14 cellular contexts compared by ENCODE assay signal in genomic region chr9:122371851-122372250, GRCh38. TPM values are rescaled to one million over a fixed set of nuclear protein-coding genes. Genes with fewer than 3 reads are reported as not detected.
DNase-seq lines count a peak whose midpoint lies in the region; FAIRE-seq and TF ChIP-seq lines count a peak whose summit lies in the region.
"Had no signal": no experiment of that assay in that cellular context is flagged by ENCODE, and none has a peak within 500 bp of the region (broad histone marks: within the 10 kb centered on the region; RNA-seq: fewer than 3 reads in every experiment).

No MANE protein-coding gene starts in this region.

- H3K36me3 ChIP-seq in bronchial epithelial cell (ENCODE audit: control insufficient read depth, insufficient read depth, low read length) (no peaks in the 10 kb centered on the region), stomach (no peaks in the 10 kb centered on the region)
- H3K36me3 ChIP-seq: SJSA1 had no signal

- H3K14ac ChIP-seq in H9 (ENCODE audit: insufficient read depth, low read length) = no peak overlapping the region

- H3K79me1 ChIP-seq in H9 (ENCODE audit: insufficient read depth, low read depth, low read length, poor library complexity, severe bottlenecking) = no peaks in the 10 kb centered on the region

- no peak overlapping the region for H2BK5ac ChIP-seq in H9 (ENCODE audit: insufficient read length, low read length)

- H2AK5ac ChIP-seq in H9 (ENCODE audit: insufficient read length, low read length) = no peak overlapping the region

- no peak overlapping the region for H2BK12ac ChIP-seq in H9 (ENCODE audit: insufficient read length, low read depth, low read length)

- H3K9me3 Mint-ChIP-seq in H9 (no peaks in the 10 kb centered on the region), immature natural killer cell (no peaks in the 10 kb centered on the region)
- peaks cover 4% of the 10 kb centered on the region for H3K9me3 Mint-ChIP-seq in activated T-helper 1 cell treated with anti-CD3 and anti-CD28 coated beads, Interleukin-12 subunit alpha, Interleukin-12 subunit beta, Interleukin-2, Interleukin-4 antibody, amounts not matched to agents 30 ng/mL and 10 ng/mL and 1 ng/mL, durations not matched to agents 14 hours and 24 hours and 36 hours
- H3K9me3 Mint-ChIP-seq: activated CD4-positive, alpha-beta memory T cell treated with anti-CD3 and anti-CD28 coated beads, Interleukin-2, amount 10 ng/mL, durations not matched to agents 7 days and 5 days; CD4-positive, alpha-beta T cell had no signal

- no CpG with 5 or more reads among the region's 9 CpGs for WGBS in H9 (ENCODE audit: extremely low coverage, insufficient read length, low lambda C conversion rate)
- WGBS in stomach, 5 donors = 69 to 91% (median 89%) methylated on average over 8 to 9 of the region's 9 CpGs

- no peak overlapping the region for H3K18ac ChIP-seq in H9 (ENCODE audit: insufficient read length, low read depth, low read length)

- H4K8ac ChIP-seq in H9 (replicated peaks; ENCODE audit: insufficient read length, low read depth, low read length) = no peak overlapping the region

- no peak for TF ChIP-seq POLR2A in stomach (IDR thresholded peaks at IDR 0.05)

- peaks cover 35 to 57% of the 10 kb centered on the region in 2 experiments for H3K4me1 Mint-ChIP-seq in H9
- H3K4me1 Mint-ChIP-seq in immature natural killer cell = peaks cover 11 to 14% of the 10 kb centered on the region in 2 donors
- H3K4me1 Mint-ChIP-seq in activated T-helper 1 cell treated with anti-CD3 and anti-CD28 coated beads, Interleukin-12 subunit alpha, Interleukin-12 subunit beta, Interleukin-2, Interleukin-4 antibody, amounts not matched to agents 30 ng/mL and 10 ng/mL and 1 ng/mL, durations not matched to agents 14 hours and 24 hours and 36 hours (ENCODE audit: low read depth) = peaks cover 9% of the 10 kb centered on the region

- H3K9ac ChIP-seq in H9 (ENCODE audit: extremely low read depth, insufficient read length, low read length) = no peak overlapping the region

- TF ChIP-seq CTCF in H9 (conservative IDR thresholded peaks at IDR 0.05) (no peak), bronchial epithelial cell (IDR thresholded peaks at IDR 0.05; ENCODE audit: insufficient read depth, low read length, severe bottlenecking) (no peak), stomach (IDR thresholded peaks at IDR 0.05) (no peak)

- H3K23ac ChIP-seq in H9 (ENCODE audit: insufficient read length, low read depth, low read length) = no peak overlapping the region

- DNase-seq in H9 = no peak
- DNase-seq in bronchial epithelial cell (ENCODE audit: low read depth) = no peak
- no peak for DNase-seq in immature natural killer cell
- no peak for DNase-seq in stomach
- no peak for DNase-seq in HPDE6-E6E7 (ENCODE audit: extremely low spot score)
- no peak for DNase-seq in activated T-helper 1 cell treated with anti-CD3 and anti-CD28 coated beads, Interleukin-12 subunit alpha, Interleukin-12 subunit beta, Interleukin-2, Interleukin-4 antibody, amounts not matched to agents 30 ng/mL and 10 ng/mL and 1 ng/mL, durations not matched to agents 14 hours and 24 hours and 36 hours (ENCODE audit: low spot score)
- no peak for DNase-seq in C1 segment of cervical spinal cord (lab: John Stamatoyannopoulos, UW)
- no peak for DNase-seq in G401 (ENCODE audit: low spot score)
- DNase-seq: activated CD4-positive, alpha-beta memory T cell treated with anti-CD3 and anti-CD28 coated beads, Interleukin-2, amount 10 ng/mL, durations not matched to agents 7 days and 5 days; CD4-positive, alpha-beta T cell; stimulated activated naive CD8-positive, alpha-beta T cell treated with anti-CD3 and anti-CD28 coated beads, Interleukin-15, Interleukin-2, amounts not matched to agents 100 U/mL and 50 U/mL, for 24 hours had no signal

- peak overlapping the region; percentile 84 for H3K4me2 ChIP-seq in H9 (ENCODE audit: insufficient read depth, insufficient read length, low read length)

- H3K4me1 ChIP-seq in H9 (ENCODE audit: insufficient read depth, low read length) (peaks cover 8% of the 10 kb centered on the region; the same call in 1 of the 2 replicates), stomach (peaks cover 46 to 67% (median 59%) of the 10 kb centered on the region in 4 donors)

- no peak overlapping the region for H3K27ac ChIP-seq in H9 (ENCODE audit: insufficient read length, low read depth, low read length)
- H3K27ac ChIP-seq in stomach = peak overlapping the region in 4 of 5 donors; percentile 37 to 79 (median 68)
- H3K27ac ChIP-seq: SJSA1 had no signal

- H3K36me3 Mint-ChIP-seq in H9 (ENCODE audit: insufficient read depth in 1 of 3, low read depth in 3 of 3) = no peaks in the 10 kb centered on the region
- H3K36me3 Mint-ChIP-seq in immature natural killer cell = no peaks in the 10 kb centered on the region
- no peaks in the 10 kb centered on the region for H3K36me3 Mint-ChIP-seq in activated T-helper 1 cell treated with anti-CD3 and anti-CD28 coated beads, Interleukin-12 subunit alpha, Interleukin-12 subunit beta, Interleukin-2, Interleukin-4 antibody, amounts not matched to agents 30 ng/mL and 10 ng/mL and 1 ng/mL, durations not matched to agents 14 hours and 24 hours and 36 hours (ENCODE audit: low read depth)

- no peak overlapping the region for H2BK20ac ChIP-seq in H9 (ENCODE audit: low read depth, low read length, poor library complexity, severe bottlenecking)

- no peak overlapping the region for H4K91ac ChIP-seq in H9 (ENCODE audit: insufficient read length, low read depth, low read length)

- H3K4ac ChIP-seq in H9 (ENCODE audit: low read depth, low read length) = no peak overlapping the region

- H3K56ac ChIP-seq in H9 (ENCODE audit: insufficient read length, low read depth, low read length) = no peak overlapping the region

- H4K5ac ChIP-seq in H9 (ENCODE audit: insufficient read length, low read depth, low read length) = no peak overlapping the region

- H2AFZ ChIP-seq in H9 (ENCODE audit: low read length) = no peak overlapping the region

- peak; percentile 64 for FAIRE-seq in bronchial epithelial cell (lab: Jason Lieb, UNC)
- FAIRE-seq: colon, TTC549 had no signal

- H3K4me3 ChIP-seq in bronchial epithelial cell (ENCODE audit: low read depth, low read length) = no peak overlapping the region
- peak overlapping the region; percentile 52 to 58 (median 55) for H3K4me3 ChIP-seq in stomach
- H3K4me3 ChIP-seq: SJSA1 had no signal

- H4K20me1 ChIP-seq in H9 (ENCODE audit: control insufficient read depth, insufficient read depth, insufficient read length) = no peaks in the 10 kb centered on the region

- peaks cover 5% of the 10 kb centered on the region for H3K23me2 ChIP-seq in H9 (ENCODE audit: insufficient read length, low read depth, low read length, poor library complexity, severe bottlenecking)

- intact Hi-C loops in stomach (cut with DNase I; ENCODE audit: low total_unique reads) = no loop called here
- intact Hi-C loops in activated T-helper 1 cell treated with anti-CD3 and anti-CD28 coated beads, Interleukin-12 subunit alpha, Interleukin-12 subunit beta, Interleukin-2, Interleukin-4 antibody, amounts not matched to agents 30 ng/mL and 10 ng/mL and 1 ng/mL, durations not matched to agents 14 hours and 24 hours and 36 hours (cut with micrococcal nuclease) = no loop called here

- no peak overlapping the region for H2BK120ac ChIP-seq in H9 (ENCODE audit: low read depth, low read length, poor library complexity, severe bottlenecking)

- TF ChIP-seq EP300 in stomach (IDR thresholded peaks at IDR 0.05) = no peak

- H2BK15ac ChIP-seq in H9 (ENCODE audit: low read depth, low read length) = no peak overlapping the region

- in situ Hi-C loops in G401 (cut with HindIII; ENCODE audit: low sequenced_read_pairs) = no loop called here

- no peaks in the 10 kb centered on the region for H3K79me2 ChIP-seq in H9 (ENCODE audit: insufficient read depth, low read length)

- H3K27ac Mint-ChIP-seq in H9 = no peak overlapping the region
- no peak overlapping the region for H3K27ac Mint-ChIP-seq in immature natural killer cell
- H3K27ac Mint-ChIP-seq in activated T-helper 1 cell treated with anti-CD3 and anti-CD28 coated beads, Interleukin-12 subunit alpha, Interleukin-12 subunit beta, Interleukin-2, Interleukin-4 antibody, amounts not matched to agents 30 ng/mL and 10 ng/mL and 1 ng/mL, durations not matched to agents 14 hours and 24 hours and 36 hours = no peak overlapping the region
- H3K27ac Mint-ChIP-seq: activated CD4-positive, alpha-beta memory T cell treated with anti-CD3 and anti-CD28 coated beads, Interleukin-2, amount 10 ng/mL, durations not matched to agents 7 days and 5 days; CD4-positive, alpha-beta T cell had no signal

- H3K4me3 Mint-ChIP-seq in H9 = peak overlapping the region; percentile 62 to 80; a peak in 3 of 5 replicates
- peak overlapping the region; percentile 25 to 84 (median 47) for H3K4me3 Mint-ChIP-seq in immature natural killer cell
- H3K4me3 Mint-ChIP-seq in activated T-helper 1 cell treated with anti-CD3 and anti-CD28 coated beads, Interleukin-12 subunit alpha, Interleukin-12 subunit beta, Interleukin-2, Interleukin-4 antibody, amounts not matched to agents 30 ng/mL and 10 ng/mL and 1 ng/mL, durations not matched to agents 14 hours and 24 hours and 36 hours = no peak overlapping the region
- H3K4me3 Mint-ChIP-seq: activated CD4-positive, alpha-beta memory T cell treated with anti-CD3 and anti-CD28 coated beads, Interleukin-2, amount 10 ng/mL, durations not matched to agents 7 days and 5 days; CD4-positive, alpha-beta T cell had no signal

- H3T11ph ChIP-seq in H9 (ENCODE audit: low read length) = no peak overlapping the region

- H3K27me3 Mint-ChIP-seq in H9 (ENCODE audit: low read depth) = peaks cover 58% of the 10 kb centered on the region
- H3K27me3 Mint-ChIP-seq in immature natural killer cell (ENCODE audit: low read depth in 3 of 3) = peaks cover 5 to 8% (median 6%) of the 10 kb centered on the region in 3 donors
- peaks cover 14% of the 10 kb centered on the region for H3K27me3 Mint-ChIP-seq in activated T-helper 1 cell treated with anti-CD3 and anti-CD28 coated beads, Interleukin-12 subunit alpha, Interleukin-12 subunit beta, Interleukin-2, Interleukin-4 antibody, amounts not matched to agents 30 ng/mL and 10 ng/mL and 1 ng/mL, durations not matched to agents 14 hours and 24 hours and 36 hours (ENCODE audit: insufficient read depth)

- peaks cover 18% of the 10 kb centered on the region; the same call in 1 of the 2 replicates for H3K27me3 ChIP-seq in H9 (ENCODE audit: insufficient read depth, low read length)
- H3K27me3 ChIP-seq in bronchial epithelial cell (ENCODE audit: control insufficient read depth, insufficient read depth, low read length) = no peaks in the 10 kb centered on the region
- peaks cover 0 to 5% (median 0%) of the 10 kb centered on the region in 3 donors for H3K27me3 ChIP-seq in stomach
- H3K27me3 ChIP-seq: SJSA1 had no signal

- H3K9me3 ChIP-seq in H9 (ENCODE audit: control insufficient read depth, low read depth, low read length) = no peaks in the 10 kb centered on the region
- H3K9me3 ChIP-seq in stomach = no peaks in the 10 kb centered on the region
- H3K9me3 ChIP-seq: SJSA1 had no signal

RNA-seq across cellular contexts. Expression of gene PTGS1, which starts 1.0 kb away (rescaled TPM):
- total RNA-seq in H9 (2021) = 1.0 and 1.3 TPM in 2 replicates
- 0.77 and 1.3 TPM in 2 replicates for total RNA-seq in bronchial epithelial cell
- polyA plus RNA-seq in immature natural killer cell = 1 to 10 TPM; 1.8 to 5.4 (median 2.0) TPM
- 10 to 100 TPM in 2 of 5 donors, 1 to 10 TPM in 3; 6.4 to 49.6 (median 8.1) TPM for total RNA-seq in stomach
- 10 to 100 TPM; 14.8 to 19.4 (median 15.4) TPM for polyA plus RNA-seq in stomach
- total RNA-seq in activated T-helper 1 cell treated with anti-CD3 and anti-CD28 coated beads, Interleukin-12 subunit alpha, Interleukin-12 subunit beta, Interleukin-2, Interleukin-4 antibody, amounts not matched to agents 30 ng/mL and 10 ng/mL and 1 ng/mL, durations not matched to agents 14 hours and 24 hours and 36 hours = 0.54 and 0.61 TPM in 2 replicates
- not detected in 2 replicates for total RNA-seq in G401 (2014; rRNA removed; shearing (Covaris generic))
